In the genomic region with DNA sequence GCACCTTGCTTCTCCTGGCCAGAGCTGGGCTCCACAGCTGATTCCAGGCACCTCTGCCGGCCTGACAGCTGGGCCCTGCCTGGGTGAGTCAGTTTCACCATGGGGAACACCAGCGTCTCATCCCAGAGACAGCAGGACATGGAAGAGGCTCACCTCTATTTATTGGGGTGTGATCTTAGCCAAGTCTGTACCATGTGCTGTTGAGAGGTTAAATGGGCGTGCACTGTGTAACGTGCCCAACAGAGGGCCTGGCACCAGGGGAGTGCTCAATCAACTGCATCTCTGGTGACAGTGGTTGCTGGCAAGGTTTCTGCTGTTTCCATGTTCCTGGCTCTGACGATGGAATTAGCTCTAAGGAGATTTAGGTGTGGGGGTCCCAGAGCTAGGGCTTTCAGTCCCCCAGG, we compare ENCODE assay signal across 8 cellular contexts. TPM values are rescaled to one million over a fixed set of nuclear protein-coding genes. Genes with fewer than 3 reads are reported as not detected.
DNase-seq lines count a peak whose midpoint lies in the region; ATAC-seq and TF ChIP-seq lines count a peak whose summit lies in the region.

No MANE protein-coding gene starts in this region.

- H3K4me3 ChIP-seq in AG04449 (ENCODE audit: low read depth, low read length) (peak overlapping the region; percentile 75), esophagus muscularis mucosa (peak overlapping the region; percentile 65 to 73 (median 70))

- H3K9me3 ChIP-seq in esophagus muscularis mucosa: no peaks in the 10 kb centered on the region

- POLR2A ChIA-PET in AG04449 (lab: Yijun Ruan, JAX): no interaction called here

- H3K27me3 Mint-ChIP-seq in osteocyte (ENCODE audit: unreplicated experiment): no peaks in the 10 kb centered on the region

- H3K27ac ChIP-seq in esophagus muscularis mucosa (replicated peaks in 1 of 4): peak overlapping the region; percentile 86 to 93 (median 88)

- intact Hi-C loops in esophagus muscularis mucosa (cut with DNase I): no loop called here

- TF ChIP-seq POLR2A in GM18505 (IDR thresholded peaks at IDR 0.05; ENCODE audit: borderline replicate concordance, extremely low read depth, insufficient read depth, insufficient read length) (no peak), esophagus muscularis mucosa (IDR thresholded peaks at IDR 0.05; ENCODE audit: low read depth) (no peak)

- H3K36me3 ChIP-seq in esophagus muscularis mucosa: peaks cover 0 to 22% (median 8%) of the 10 kb centered on the region in 4 donors

- peak overlapping the region; percentile 57 for H3K27ac Mint-ChIP-seq in osteocyte (ENCODE audit: unreplicated experiment)

- no peaks in the 10 kb centered on the region for H3K27me3 ChIP-seq in esophagus muscularis mucosa

- peaks cover 19% of the 10 kb centered on the region for H3K4me1 Mint-ChIP-seq in osteocyte (ENCODE audit: unreplicated experiment)

- TF ChIP-seq CTCF in AG04449 (IDR thresholded peaks at IDR 0.05; ENCODE audit: insufficient read depth, low read length, missing control alignments) (peak; percentile 11), esophagus muscularis mucosa (IDR thresholded peaks at IDR 0.05) (peak in 1 of 3 experiments; percentile 25), osteocyte (IDR thresholded peaks at IDR 0.05) (peak; percentile 26)

- 29% methylated on average over 3 of the region's 5 CpGs for WGBS in esophagus muscularis mucosa

- peaks cover 2% of the 10 kb centered on the region for H3K36me3 Mint-ChIP-seq in osteocyte (ENCODE audit: unreplicated experiment)

- CTCF ChIA-PET in AG04449 (lab: Yijun Ruan, JAX): interaction anchor here (0.8 to 17.7 kb wide), 6 partner anchors 8 to 158 kb away, joined by 3 to 319 read pairs (median 8); partner anchors contain the start of gene FAM131C

- H3K4me1 ChIP-seq in esophagus muscularis mucosa: peaks cover 16 to 27% (median 22%) of the 10 kb centered on the region in 4 donors

- H3K9me3 Mint-ChIP-seq in osteocyte (ENCODE audit: unreplicated experiment): no peaks in the 10 kb centered on the region

- no peak for TF ChIP-seq EP300 in esophagus muscularis mucosa (IDR thresholded peaks at IDR 0.05)

- peak overlapping the region; percentile 80 for H3K4me3 Mint-ChIP-seq in osteocyte (ENCODE audit: unreplicated experiment)

- no peak for DNase-seq in AG04449 (ENCODE audit: low read depth, low spot score)
- DNase-seq in NCI-H2171 treated with DMSO at 0.1 percent for 48 hours (lab: John Stamatoyannopoulos, UW): peak; percentile 81
- DNase-seq in activated CD4-positive, alpha-beta T cell treated with anti-CD3 and anti-CD28 coated beads, Interleukin-2, amount 50 U/mL, for 1 hour: peak; percentile 49
- no peak for DNase-seq in esophagus muscularis mucosa (ENCODE audit: extremely low spot score)
- DNase-seq in osteocyte (ENCODE audit: extremely low spot score, unreplicated experiment): no peak
- DNase-seq in superior temporal gyrus (ENCODE audit: extremely low spot score): no peak

- ATAC-seq in GM18505 (IDR thresholded peaks at IDR 0.05; ENCODE audit: unreplicated experiment) (peak; percentile 26), HG03039 (IDR thresholded peaks at IDR 0.05; ENCODE audit: unreplicated experiment) (peak; percentile 39)

RNA-seq across cellular contexts. Expression of gene CPLANE2, which starts 0.9 kb away (rescaled TPM):
- total RNA-seq in esophagus muscularis mucosa (10 to 100 TPM in 2 of 4 donors, 1 to 10 TPM in 2; 7.5 to 26.0 (median 12.2) TPM), osteocyte (10.3 and 11.8 TPM in 2 replicates)

RNA-seq across cellular contexts. Expression of gene ARHGEF19, which starts 23.6 kb away (rescaled TPM):
- total RNA-seq in esophagus muscularis mucosa (1 to 10 TPM; 3.3 to 4.6 (median 3.9) TPM), osteocyte (8.5 and 9.5 TPM in 2 replicates)

Comparison
In these comparisons a context has a peak if more than half of its experiments do, and no peak if none do; other contexts are left out.
1. DNase-seq: peak in NCI-H2171 treated with DMSO at 0.1 percent for 48 hours (single experiment) and activated CD4-positive, alpha-beta T cell treated with anti-CD3 and anti-CD28 coated beads, Interleukin-2, amount 50 U/mL, for 1 hour (single experiment); none in AG04449 (single experiment), esophagus muscularis mucosa (single experiment), osteocyte (single experiment) and superior temporal gyrus (single experiment).